Comparison of ENCODE assay signal across 1 cellular context in the genomic region with DNA sequence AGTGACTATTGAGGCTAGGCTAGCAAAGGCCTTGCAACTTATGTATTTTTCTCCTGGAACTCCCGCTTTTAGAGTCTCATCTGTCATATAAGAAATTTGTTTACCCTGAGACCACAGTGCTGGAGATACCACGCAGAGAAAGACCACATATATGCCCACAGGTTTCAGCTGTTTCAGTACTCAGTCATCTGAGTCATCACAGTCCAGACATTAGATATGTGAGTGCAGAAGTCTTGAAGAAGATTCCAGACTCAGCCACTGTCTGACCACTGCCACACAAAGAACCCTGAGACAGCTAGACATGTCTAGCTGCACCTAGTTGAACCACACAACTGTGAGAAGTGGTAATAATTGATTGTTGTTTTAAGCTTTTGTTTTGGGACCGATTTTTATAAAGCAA.
TF ChIP-seq lines count a peak whose summit lies in the region.

No MANE protein-coding gene starts in this region.

TF ChIP-seq in GM23338, 12 proteins besides CTCF, POLR2A, EP300 and RAD21 (continued from another document):
- TF ChIP-seq, protein P1, sequence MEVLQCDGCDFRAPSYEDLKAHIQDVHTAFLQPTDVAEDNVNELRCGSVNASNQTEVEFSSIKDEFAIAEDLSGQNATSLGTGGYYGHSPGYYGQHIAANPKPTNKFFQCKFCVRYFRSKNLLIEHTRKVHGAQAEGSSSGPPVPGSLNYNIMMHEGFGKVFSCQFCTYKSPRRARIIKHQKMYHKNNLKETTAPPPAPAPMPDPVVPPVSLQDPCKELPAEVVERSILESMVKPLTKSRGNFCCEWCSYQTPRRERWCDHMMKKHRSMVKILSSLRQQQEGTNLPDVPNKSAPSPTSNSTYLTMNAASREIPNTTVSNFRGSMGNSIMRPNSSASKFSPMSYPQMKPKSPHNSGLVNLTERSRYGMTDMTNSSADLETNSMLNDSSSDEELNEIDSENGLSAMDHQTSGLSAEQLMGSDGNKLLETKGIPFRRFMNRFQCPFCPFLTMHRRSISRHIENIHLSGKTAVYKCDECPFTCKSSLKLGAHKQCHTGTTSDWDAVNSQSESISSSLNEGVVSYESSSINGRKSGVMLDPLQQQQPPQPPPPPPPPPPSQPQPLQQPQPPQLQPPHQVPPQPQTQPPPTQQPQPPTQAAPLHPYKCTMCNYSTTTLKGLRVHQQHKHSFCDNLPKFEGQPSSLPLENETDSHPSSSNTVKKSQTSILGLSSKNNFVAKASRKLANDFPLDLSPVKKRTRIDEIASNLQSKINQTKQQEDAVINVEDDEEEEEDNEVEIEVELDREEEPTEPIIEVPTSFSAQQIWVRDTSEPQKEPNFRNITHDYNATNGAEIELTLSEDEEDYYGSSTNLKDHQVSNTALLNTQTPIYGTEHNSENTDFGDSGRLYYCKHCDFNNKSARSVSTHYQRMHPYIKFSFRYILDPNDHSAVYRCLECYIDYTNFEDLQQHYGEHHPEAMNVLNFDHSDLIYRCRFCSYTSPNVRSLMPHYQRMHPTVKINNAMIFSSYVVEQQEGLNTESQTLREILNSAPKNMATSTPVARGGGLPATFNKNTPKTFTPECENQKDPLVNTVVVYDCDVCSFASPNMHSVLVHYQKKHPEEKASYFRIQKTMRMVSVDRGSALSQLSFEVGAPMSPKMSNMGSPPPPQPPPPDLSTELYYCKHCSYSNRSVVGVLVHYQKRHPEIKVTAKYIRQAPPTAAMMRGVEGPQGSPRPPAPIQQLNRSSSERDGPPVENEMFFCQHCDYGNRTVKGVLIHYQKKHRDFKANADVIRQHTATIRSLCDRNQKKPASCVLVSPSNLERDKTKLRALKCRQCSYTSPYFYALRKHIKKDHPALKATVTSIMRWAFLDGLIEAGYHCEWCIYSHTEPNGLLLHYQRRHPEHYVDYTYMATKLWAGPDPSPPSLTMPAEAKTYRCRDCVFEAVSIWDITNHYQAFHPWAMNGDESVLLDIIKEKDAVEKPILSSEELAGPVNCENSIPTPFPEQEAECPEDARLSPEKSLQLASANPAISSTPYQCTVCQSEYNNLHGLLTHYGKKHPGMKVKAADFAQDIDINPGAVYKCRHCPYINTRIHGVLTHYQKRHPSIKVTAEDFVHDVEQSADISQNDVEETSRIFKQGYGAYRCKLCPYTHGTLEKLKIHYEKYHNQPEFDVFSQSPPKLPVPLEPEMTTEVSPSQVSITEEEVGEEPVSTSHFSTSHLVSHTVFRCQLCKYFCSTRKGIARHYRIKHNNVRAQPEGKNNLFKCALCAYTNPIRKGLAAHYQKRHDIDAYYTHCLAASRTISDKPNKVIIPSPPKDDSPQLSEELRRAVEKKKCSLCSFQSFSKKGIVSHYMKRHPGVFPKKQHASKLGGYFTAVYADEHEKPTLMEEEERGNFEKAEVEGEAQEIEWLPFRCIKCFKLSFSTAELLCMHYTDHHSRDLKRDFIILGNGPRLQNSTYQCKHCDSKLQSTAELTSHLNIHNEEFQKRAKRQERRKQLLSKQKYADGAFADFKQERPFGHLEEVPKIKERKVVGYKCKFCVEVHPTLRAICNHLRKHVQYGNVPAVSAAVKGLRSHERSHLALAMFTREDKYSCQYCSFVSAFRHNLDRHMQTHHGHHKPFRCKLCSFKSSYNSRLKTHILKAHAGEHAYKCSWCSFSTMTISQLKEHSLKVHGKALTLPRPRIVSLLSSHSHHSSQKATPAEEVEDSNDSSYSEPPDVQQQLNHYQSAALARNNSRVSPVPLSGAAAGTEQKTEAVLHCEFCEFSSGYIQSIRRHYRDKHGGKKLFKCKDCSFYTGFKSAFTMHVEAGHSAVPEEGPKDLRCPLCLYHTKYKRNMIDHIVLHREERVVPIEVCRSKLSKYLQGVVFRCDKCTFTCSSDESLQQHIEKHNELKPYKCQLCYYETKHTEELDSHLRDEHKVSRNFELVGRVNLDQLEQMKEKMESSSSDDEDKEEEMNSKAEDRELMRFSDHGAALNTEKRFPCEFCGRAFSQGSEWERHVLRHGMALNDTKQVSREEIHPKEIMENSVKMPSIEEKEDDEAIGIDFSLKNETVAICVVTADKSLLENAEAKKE (CRISPR knock-in tag; IDR thresholded peaks at IDR 0.05) = no peak
- TF ChIP-seq CREB1 (CRISPR knock-in tag; IDR thresholded peaks at IDR 0.05; ENCODE audit: low read depth) (no peak), JUNB (IDR thresholded peaks at IDR 0.05; ENCODE audit: unreplicated experiment) (no peak), EZH2phosphoT487 (IDR thresholded peaks at IDR 0.05; ENCODE audit: unreplicated experiment) (no peak), POLR2AphosphoS5 (IDR thresholded peaks at IDR 0.05; ENCODE audit: low read depth) (no peak)
